ENCODE assay signal across 1 cellular context in genomic region chr20:62409935-62410741, GRCh38.
A peak's percentile ranks its signal among the peaks of the same experiment; 100 is the strongest.
TF ChIP-seq lines count a peak whose summit lies in the region.

No MANE protein-coding gene starts in this region.

TF ChIP-seq in IMR-90, 13 proteins besides CTCF, POLR2A, EP300 and RAD21 (continued from another document):
- TF ChIP-seq BHLHE40 (IDR thresholded peaks at IDR 0.05; ENCODE audit: low read depth, low read length): 0 out of 2 replicates have a peak, but pooled peaks have one; percentile 11
- no peak for TF ChIP-seq MXI1 (IDR thresholded peaks at IDR 0.05; ENCODE audit: borderline replicate concordance, low read depth, low read length)
- no peak for TF ChIP-seq CEBPB (IDR thresholded peaks at IDR 0.05; ENCODE audit: low read depth, low read length)
- TF ChIP-seq, protein P1, sequence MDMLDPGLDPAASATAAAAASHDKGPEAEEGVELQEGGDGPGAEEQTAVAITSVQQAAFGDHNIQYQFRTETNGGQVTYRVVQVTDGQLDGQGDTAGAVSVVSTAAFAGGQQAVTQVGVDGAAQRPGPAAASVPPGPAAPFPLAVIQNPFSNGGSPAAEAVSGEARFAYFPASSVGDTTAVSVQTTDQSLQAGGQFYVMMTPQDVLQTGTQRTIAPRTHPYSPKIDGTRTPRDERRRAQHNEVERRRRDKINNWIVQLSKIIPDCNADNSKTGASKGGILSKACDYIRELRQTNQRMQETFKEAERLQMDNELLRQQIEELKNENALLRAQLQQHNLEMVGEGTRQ (IDR thresholded peaks at IDR 0.05; ENCODE audit: low read depth, low read length): no peak
- no peak for TF ChIP-seq RFX5 (IDR thresholded peaks at IDR 0.05; ENCODE audit: low read depth, low read length)
- peak; percentile 42; the same call in 1 of the 2 replicates for TF ChIP-seq MAZ (IDR thresholded peaks at IDR 0.05; ENCODE audit: borderline replicate concordance, low read depth, low read length)
- TF ChIP-seq MAFK (IDR thresholded peaks at IDR 0.05; ENCODE audit: low read depth, low read length): no peak
- no peak for TF ChIP-seq FOS (IDR thresholded peaks at IDR 0.05; ENCODE audit: low read depth, low read length)
TF ChIP-seq in IMR-90: peak in this region for 3.
